ENCODE assay signal across 24 cellular contexts in the genomic region with DNA sequence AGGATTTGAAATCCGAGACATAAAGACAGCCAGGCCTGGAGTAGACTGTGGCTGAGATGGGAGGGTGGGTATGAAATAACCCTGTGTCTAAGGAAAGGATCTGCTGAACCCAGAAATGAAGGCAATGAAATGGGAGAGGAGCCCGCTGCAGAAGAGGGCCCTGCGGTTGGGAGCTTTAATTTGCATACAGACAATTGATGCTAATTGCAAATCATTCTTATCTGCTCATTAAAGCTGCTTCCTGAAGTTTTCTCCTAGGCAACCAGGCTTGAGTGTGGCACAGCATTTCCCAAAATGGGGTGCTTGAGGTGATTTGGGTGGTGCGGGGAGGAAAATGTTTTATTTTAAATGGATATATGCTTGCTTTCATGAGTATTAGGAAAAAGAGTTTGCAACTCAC. TPM values are rescaled to one million over a fixed set of nuclear protein-coding genes. Genes with fewer than 3 reads are reported as not detected.
"Had no signal": no experiment of that assay in that cellular context is flagged by ENCODE, and none has a peak within 500 bp of the region (broad histone marks: within the 10 kb centered on the region; RNA-seq: fewer than 3 reads in every experiment).

No MANE protein-coding gene starts in this region.

- H3K27me3 ChIP-seq: brain microvascular endothelial cell, dorsolateral prefrontal cortex, thyroid gland had no signal

- H3K9me3 Mint-ChIP-seq: activated naive CD8-positive, alpha-beta T cell treated with anti-CD3 and anti-CD28 coated beads, Interleukin-2, amount 10 ng/mL, durations not matched to agents 7 days and 5 days; activated T-cell treated with anti-CD3 and anti-CD28 coated beads, Interleukin-2, amount 50 U/mL, for 24 hours; activated T-helper 2 cell treated with anti-CD3 and anti-CD28 coated beads, Interferon-gamma antibody, Interleukin-2, Interleukin-4, amounts not matched to agents 10 μg/mL and 5 μg/mL and 100 μg/mL, durations not matched to agents 14 hours and 24 hours and 36 hours; nephron had no signal

- ATAC-seq: activated CD8-positive, alpha-beta T cell treated with anti-CD3 and anti-CD28 coated beads, Interleukin-2, amount 10 ng/mL, durations not matched to agents 7 days and 5 days had no signal

- H3K4me3 ChIP-seq: dorsolateral prefrontal cortex, lung, thyroid gland had no signal

- H3K4me1 Mint-ChIP-seq: activated naive CD8-positive, alpha-beta T cell treated with anti-CD3 and anti-CD28 coated beads, Interleukin-2, amount 10 ng/mL, durations not matched to agents 7 days and 5 days had no signal

- FAIRE-seq: colon, keratinocyte had no signal

- H3K27me3 Mint-ChIP-seq: activated naive CD8-positive, alpha-beta T cell treated with anti-CD3 and anti-CD28 coated beads, Interleukin-2, amount 10 ng/mL, durations not matched to agents 7 days and 5 days; activated T-cell treated with anti-CD3 and anti-CD28 coated beads, Interleukin-2, amount 50 U/mL, for 24 hours had no signal

- H3K27ac ChIP-seq: brain microvascular endothelial cell, thyroid gland had no signal

- H3K27ac Mint-ChIP-seq: activated CD8-positive, alpha-beta T cell treated with anti-CD3 and anti-CD28 coated beads, Interleukin-2, amount 10 ng/mL, durations not matched to agents 7 days and 5 days; activated naive CD8-positive, alpha-beta T cell treated with anti-CD3 and anti-CD28 coated beads, Interleukin-2, amount 10 ng/mL, durations not matched to agents 7 days and 5 days; activated T-cell treated with anti-CD3 and anti-CD28 coated beads, Interleukin-2, amount 50 U/mL, for 24 hours; activated T-helper 2 cell treated with anti-CD3 and anti-CD28 coated beads, Interferon-gamma antibody, Interleukin-2, Interleukin-4, amounts not matched to agents 10 μg/mL and 5 μg/mL and 100 μg/mL, durations not matched to agents 14 hours and 24 hours and 36 hours had no signal

- H3K4me3 Mint-ChIP-seq: activated CD8-positive, alpha-beta T cell treated with anti-CD3 and anti-CD28 coated beads, Interleukin-2, amount 10 ng/mL, durations not matched to agents 7 days and 5 days; activated naive CD8-positive, alpha-beta T cell treated with anti-CD3 and anti-CD28 coated beads, Interleukin-2, amount 10 ng/mL, durations not matched to agents 7 days and 5 days; activated T-cell treated with anti-CD3 and anti-CD28 coated beads, Interleukin-2, amount 50 U/mL, for 24 hours; nephron had no signal

- DNase-seq: activated CD4-positive, alpha-beta T cell treated with anti-CD3 and anti-CD28 coated beads for 48 hours; activated CD4-positive, CD25-positive, alpha-beta regulatory T cell; activated CD8-positive, alpha-beta T cell treated with anti-CD3 and anti-CD28 coated beads, Interleukin-2, amount 10 ng/mL, durations not matched to agents 7 days and 5 days; activated naive CD4-positive, alpha-beta T cell treated with Interleukin-2 at 50 U/mL for 16 hours; activated naive CD8-positive, alpha-beta T cell treated with anti-CD3 and anti-CD28 coated beads, Interleukin-2, amount 10 ng/mL, durations not matched to agents 7 days and 5 days; activated T-cell treated with anti-CD3 and anti-CD28 coated beads, Interleukin-2, amount 50 U/mL, for 24 hours; brain microvascular endothelial cell; central memory CD4-positive, alpha-beta T cell; dorsolateral prefrontal cortex; foreskin melanocyte; glutamatergic neuron; hippocampal formation; midbrain; posterior cingulate gyrus; stimulated activated CD4-positive, alpha-beta T cell treated with anti-CD3 and anti-CD28 coated beads, Interleukin-12 subunit alpha, Interleukin-12 subunit beta, amount 100 ng/mL, for 4 hours; stimulated activated CD4-positive, alpha-beta T cell treated with anti-CD3 and anti-CD28 coated beads, Interleukin-2, amount 100 ng/mL, for 24 hours; stimulated activated naive CD4-positive, alpha-beta T cell treated with Interleukin-2 at 50 U/mL for 16 hours; thyroid gland had no signal

- H3K4me1 ChIP-seq: thyroid gland had no signal

- H3K9me3 ChIP-seq: thyroid gland had no signal

RNA-seq across cellular contexts. Expression of gene DPF1, which starts 55.4 kb away (rescaled TPM):
- total RNA-seq: subcutaneous adipose tissue, thyroid gland had no signal
